In genomic region chr15:74857671-74858365, GRCh38 we compare ENCODE assay signal across 1 cellular context.
TF ChIP-seq lines count a peak whose summit lies in the region.

No MANE protein-coding gene starts in this region.

TF ChIP-seq in HEK293, 187 proteins besides CTCF, POLR2A, EP300 and RAD21 (continued from another document):
- TF ChIP-seq HIC1 (tag by site-specific recombination; IDR thresholded peaks at IDR 0.05) (no peak), ZNF146 (tag by site-specific recombination; IDR thresholded peaks at IDR 0.05) (no peak), ZNF274 (IDR thresholded peaks at IDR 0.05; ENCODE audit: low read length) (no peak), ZNF274 (tag by site-specific recombination; IDR thresholded peaks at IDR 0.05; ENCODE audit: borderline replicate concordance) (no peak), ZNF155 (tag by site-specific recombination; IDR thresholded peaks at IDR 0.05) (no peak), OVOL3 (tag by site-specific recombination; IDR thresholded peaks at IDR 0.05) (no peak)
TF ChIP-seq in HEK293: peak in this region for 0.
